ENCODE assay signal across 8 cellular contexts in genomic region chrX:15564981-15565579, GRCh38. TPM values are rescaled to one million over a fixed set of nuclear protein-coding genes. Genes with fewer than 3 reads are reported as not detected.
A peak's percentile ranks its signal among the peaks of the same experiment; 100 is the strongest.
DNase-seq lines count a peak whose midpoint lies in the region; ATAC-seq and TF ChIP-seq lines count a peak whose summit lies in the region.

No MANE protein-coding gene starts in this region.

- peaks cover 23% of the 10 kb centered on the region for H3K27me3 Mint-ChIP-seq in osteocyte (ENCODE audit: unreplicated experiment)

- peak; percentile 1 to 2 for DNase-seq in activated CD4-positive, alpha-beta T cell treated with anti-CD3 and anti-CD28 coated beads for 4 hours
- no peak for DNase-seq in activated CD4-positive, alpha-beta T cell treated with anti-CD3 and anti-CD28 coated beads for 1 hour
- DNase-seq in NCI-H510A (lab: John Stamatoyannopoulos, UW) (peak; percentile 17), foreskin keratinocyte (peak; percentile 14 to 53), osteocyte (ENCODE audit: extremely low spot score, unreplicated experiment) (no peak), T-helper 9 cell (no peak)
- DNase-seq in activated T-cell treated with anti-CD3 and anti-CD28 coated beads, Interleukin-2, amount 50 U/mL, for 48 hours = peak; percentile 39 to 46

- H3K27ac ChIP-seq in foreskin keratinocyte = no peak overlapping the region

- no peaks in the 10 kb centered on the region for H3K27me3 ChIP-seq in foreskin keratinocyte

- no peaks in the 10 kb centered on the region for H3K36me3 Mint-ChIP-seq in osteocyte (ENCODE audit: unreplicated experiment)

- no peaks in the 10 kb centered on the region for H3K4me1 Mint-ChIP-seq in osteocyte (ENCODE audit: unreplicated experiment)

- no peaks in the 10 kb centered on the region for H3K4me1 ChIP-seq in foreskin keratinocyte

- ATAC-seq in HG03095 (IDR thresholded peaks at IDR 0.05; ENCODE audit: unreplicated experiment) (peak; percentile 75), foreskin keratinocyte (peak; percentile 86)

- TF ChIP-seq CTCF in foreskin keratinocyte (conservative IDR thresholded peaks at IDR 0.05) (peak; percentile 80), osteocyte (IDR thresholded peaks at IDR 0.05) (peak; percentile 67)

- H3K9me3 Mint-ChIP-seq in osteocyte (ENCODE audit: unreplicated experiment) = no peaks in the 10 kb centered on the region

- no peak overlapping the region for H3K27ac Mint-ChIP-seq in osteocyte (ENCODE audit: unreplicated experiment)

- H3K4me3 Mint-ChIP-seq in osteocyte (ENCODE audit: unreplicated experiment) = no peak overlapping the region

RNA-seq across cellular contexts. Expression of gene ACE2, which starts 35.7 kb away (rescaled TPM):
- total RNA-seq in foreskin keratinocyte (0.07 and 0.14 TPM in 2 replicates), osteocyte (not detected in 2 replicates)
- polyA plus RNA-seq in foreskin keratinocyte = 0.07 TPM in 2 replicates

Comparison
In these comparisons a context has a peak if more than half of its experiments do, and no peak if none do; other contexts are left out.
1. DNase-seq: peak in activated CD4-positive, alpha-beta T cell treated with anti-CD3 and anti-CD28 coated beads for 4 hours (2 of 2), NCI-H510A (single experiment), activated T-cell treated with anti-CD3 and anti-CD28 coated beads, Interleukin-2, amount 50 U/mL, for 48 hours (2 of 2) and foreskin keratinocyte (2 of 2); none in activated CD4-positive, alpha-beta T cell treated with anti-CD3 and anti-CD28 coated beads for 1 hour (single experiment), osteocyte (single experiment) and T-helper 9 cell (single experiment).